ENCODE assay signal across 21 cellular contexts in genomic region chr2:9755638-9756037, GRCh38.
"Had no signal": no experiment of that assay in that cellular context is flagged by ENCODE, and none has a peak within 500 bp of the region (broad histone marks: within the 10 kb centered on the region; RNA-seq: fewer than 3 reads in every experiment).

No MANE protein-coding gene starts in this region.

- ATAC-seq: activated CD4-positive, alpha-beta T cell treated with anti-CD3 and anti-CD28 coated beads for 36 hours; activated naive CD8-positive, alpha-beta T cell treated with anti-CD3 and anti-CD28 coated beads, Interleukin-2, amount 50 U/mL, for 24 hours; body of pancreas had no signal

- H3K27ac ChIP-seq: ascending aorta, body of pancreas, KMS-11, WERI-Rb-1 had no signal

- DNase-seq: activated CD4-positive, alpha-beta memory T cell treated with anti-CD3 and anti-CD28 coated beads, Interleukin-2, amount 10 ng/mL, durations not matched to agents 7 days and 5 days; activated CD4-positive, alpha-beta T cell treated with anti-CD3 and anti-CD28 coated beads for 36 hours; activated CD4-positive, alpha-beta T cell treated with anti-CD3 and anti-CD28 coated beads, Interleukin-2, amount 50 U/mL, for 1 hour; activated naive CD4-positive, alpha-beta T cell treated with anti-CD3 and anti-CD28 coated beads, Interleukin-2, amount 50 U/mL, for 16 hours; activated naive CD8-positive, alpha-beta T cell treated with anti-CD3 and anti-CD28 coated beads, Interleukin-2, amount 50 U/mL, for 24 hours; activated T-cell treated with anti-CD3 and anti-CD28 coated beads for 4 hours; amniotic stem cell; body of pancreas; NCI-H1092; NCI-H1417; NCI-H1694; NCI-H2029; NCI-H2107; NCI-H2171 treated with DMSO at 0.1 percent for 48 hours; NCI-H226; NCI-H526; NCI-H774; SIG-M5; WERI-Rb-1 had no signal

- H3K4me3 ChIP-seq: ascending aorta, body of pancreas had no signal

- H3K27ac Mint-ChIP-seq: activated CD4-positive, alpha-beta memory T cell treated with anti-CD3 and anti-CD28 coated beads, Interleukin-2, amount 10 ng/mL, durations not matched to agents 7 days and 5 days; activated CD4-positive, alpha-beta T cell treated with anti-CD3 and anti-CD28 coated beads for 36 hours; activated naive CD8-positive, alpha-beta T cell treated with anti-CD3 and anti-CD28 coated beads, Interleukin-2, amount 50 U/mL, for 24 hours had no signal

- H3K4me3 Mint-ChIP-seq: activated CD4-positive, alpha-beta memory T cell treated with anti-CD3 and anti-CD28 coated beads, Interleukin-2, amount 10 ng/mL, durations not matched to agents 7 days and 5 days; activated CD4-positive, alpha-beta T cell treated with anti-CD3 and anti-CD28 coated beads for 36 hours; activated naive CD8-positive, alpha-beta T cell treated with anti-CD3 and anti-CD28 coated beads, Interleukin-2, amount 50 U/mL, for 24 hours had no signal

- H3K27me3 ChIP-seq: ascending aorta, body of pancreas had no signal

- H3K36me3 ChIP-seq: ascending aorta, WERI-Rb-1 had no signal

- H3K9me3 Mint-ChIP-seq: activated CD4-positive, alpha-beta memory T cell treated with anti-CD3 and anti-CD28 coated beads, Interleukin-2, amount 10 ng/mL, durations not matched to agents 7 days and 5 days; activated naive CD8-positive, alpha-beta T cell treated with anti-CD3 and anti-CD28 coated beads, Interleukin-2, amount 50 U/mL, for 24 hours had no signal

- H3K9me3 ChIP-seq: ascending aorta, body of pancreas had no signal
